In the genomic region with DNA sequence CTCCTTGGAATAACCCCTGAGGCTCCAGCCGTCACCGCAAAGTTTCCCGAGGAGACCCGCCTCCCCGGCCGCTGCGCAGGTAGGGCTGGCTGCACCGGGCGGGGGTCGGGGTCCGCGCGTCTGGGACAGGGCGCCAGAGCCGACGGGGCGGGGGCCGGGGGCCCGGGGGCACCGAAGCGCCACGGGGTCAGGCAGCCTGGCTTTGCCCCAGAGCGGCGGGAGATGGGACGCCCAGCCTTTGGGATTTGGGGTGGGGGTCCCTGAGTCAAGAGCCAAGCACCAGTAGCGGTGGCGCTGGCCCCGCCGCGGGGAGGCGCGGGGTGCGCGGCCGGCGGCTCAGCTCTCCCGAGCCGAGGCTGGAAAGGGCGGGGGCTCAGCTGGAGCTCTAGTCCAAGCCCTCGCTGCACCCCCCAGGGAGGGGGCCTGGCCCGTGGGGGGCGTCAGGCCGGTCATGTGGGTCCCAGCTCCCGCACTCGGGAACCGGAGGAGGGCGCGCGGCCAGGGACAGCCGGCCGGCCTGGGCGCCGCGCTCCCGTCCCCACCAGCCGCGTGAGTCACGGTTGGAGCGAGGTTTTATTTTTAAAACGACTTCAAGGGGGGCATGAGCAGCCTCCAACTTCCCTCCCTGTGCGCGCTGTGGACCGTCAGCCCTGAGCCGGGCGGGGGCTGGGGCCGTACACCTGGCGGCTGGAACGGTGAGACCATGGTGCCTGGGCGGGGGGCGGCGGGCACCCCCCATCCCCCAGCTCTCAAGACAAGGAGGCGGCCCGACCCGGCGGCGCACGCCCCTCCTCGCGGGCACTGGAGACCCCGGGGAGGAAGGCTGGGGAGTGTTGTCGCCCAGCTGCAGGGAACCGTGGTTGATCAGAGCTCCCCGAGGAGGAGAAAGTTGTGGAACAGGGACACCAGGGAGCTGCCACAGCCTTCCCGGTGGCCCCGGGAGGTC, we compare ENCODE assay signal across 8 cellular contexts. TPM values are rescaled to one million over a fixed set of nuclear protein-coding genes. Genes with fewer than 3 reads are reported as not detected.
DNase-seq lines count a peak whose midpoint lies in the region; ATAC-seq, FAIRE-seq and TF ChIP-seq lines count a peak whose summit lies in the region.

No MANE protein-coding gene starts in this region.

- peaks cover 7 to 11% (median 8%) of the 10 kb centered on the region in 4 donors for H3K4me1 Mint-ChIP-seq in naive thymus-derived CD8-positive, alpha-beta T cell

- peak; percentile 39 to 56 for ATAC-seq in naive thymus-derived CD8-positive, alpha-beta T cell
- no peak for ATAC-seq in HG03039 (IDR thresholded peaks at IDR 0.05; ENCODE audit: unreplicated experiment)

- no peaks in the 10 kb centered on the region for H3K9me3 Mint-ChIP-seq in naive thymus-derived CD8-positive, alpha-beta T cell

- H3K27ac Mint-ChIP-seq in naive thymus-derived CD8-positive, alpha-beta T cell = no peak overlapping the region

- no peak for TF ChIP-seq CTCF in epithelial cell of proximal tubule (conservative IDR thresholded peaks at IDR 0.05; ENCODE audit: low read depth, low read length)

- peak overlapping the region in 1 of 10 donors; percentile 56 for H3K4me3 Mint-ChIP-seq in naive thymus-derived CD8-positive, alpha-beta T cell

- peaks cover 0 to 9% (median 0%) of the 10 kb centered on the region in 3 donors for H3K36me3 Mint-ChIP-seq in naive thymus-derived CD8-positive, alpha-beta T cell

- POLR2A ChIA-PET in naive thymus-derived CD8-positive, alpha-beta T cell (lab: Charles Lee) = interaction anchor here (0.5 kb wide), 1 partner anchor 1629 kb away, joined by 5 read pairs; no protein-coding TSS in a partner anchor

- no peak for FAIRE-seq in GM19239 (lab: Jason Lieb, UNC)

- DNase-seq in DMS79 (lab: John Stamatoyannopoulos, UW) (peak; percentile 51), NCI-H2171 (lab: John Stamatoyannopoulos, UW) (peak; percentile 47), epithelial cell of proximal tubule (ENCODE audit: low read depth) (no peak), activated gamma-delta T cell treated with Interleukin-2 at 50 U/mL for 16 hours (no peak), GM19239 (ENCODE audit: insufficient read length, low spot score) (no peak)
- no peak for DNase-seq in naive thymus-derived CD8-positive, alpha-beta T cell
- no peak for DNase-seq in activated effector memory CD4-positive, alpha-beta T cell treated with Interleukin-2 at 50 U/mL for 16 hours

- H3K27me3 Mint-ChIP-seq in naive thymus-derived CD8-positive, alpha-beta T cell = peaks cover 19 to 56% (median 32%) of the 10 kb centered on the region in 5 donors

- peak overlapping the region; percentile 50 for H3K4me3 ChIP-seq in epithelial cell of proximal tubule (ENCODE audit: low read depth, low read length)

RNA-seq across cellular contexts. Expression of gene FLRT1, which starts 0.6 kb away (rescaled TPM):
- total RNA-seq in epithelial cell of proximal tubule = not detected in 2 replicates
- total RNA-seq in naive thymus-derived CD8-positive, alpha-beta T cell = not detected
- not detected for polyA plus RNA-seq in naive thymus-derived CD8-positive, alpha-beta T cell

RNA-seq across cellular contexts. Expression of gene OTUB1, which starts 50.1 kb away (rescaled TPM):
- 109 and 204 TPM in 2 replicates for total RNA-seq in epithelial cell of proximal tubule
- 10 to 100 TPM; 69.6 to 75.8 TPM for total RNA-seq in naive thymus-derived CD8-positive, alpha-beta T cell
- 100 to 1,000 TPM; 109 to 121 (median 115) TPM for polyA plus RNA-seq in naive thymus-derived CD8-positive, alpha-beta T cell

Comparison
In these comparisons a context has a peak if more than half of its experiments do, and no peak if none do; other contexts are left out.
1. DNase-seq: peak in DMS79 (single experiment) and NCI-H2171 (single experiment); none in epithelial cell of proximal tubule (single experiment), naive thymus-derived CD8-positive, alpha-beta T cell (0 of 10), activated effector memory CD4-positive, alpha-beta T cell treated with Interleukin-2 at 50 U/mL for 16 hours (single experiment), activated gamma-delta T cell treated with Interleukin-2 at 50 U/mL for 16 hours (single experiment) and GM19239 (single experiment).